11 cellular contexts compared by ENCODE assay signal in the genomic region with DNA sequence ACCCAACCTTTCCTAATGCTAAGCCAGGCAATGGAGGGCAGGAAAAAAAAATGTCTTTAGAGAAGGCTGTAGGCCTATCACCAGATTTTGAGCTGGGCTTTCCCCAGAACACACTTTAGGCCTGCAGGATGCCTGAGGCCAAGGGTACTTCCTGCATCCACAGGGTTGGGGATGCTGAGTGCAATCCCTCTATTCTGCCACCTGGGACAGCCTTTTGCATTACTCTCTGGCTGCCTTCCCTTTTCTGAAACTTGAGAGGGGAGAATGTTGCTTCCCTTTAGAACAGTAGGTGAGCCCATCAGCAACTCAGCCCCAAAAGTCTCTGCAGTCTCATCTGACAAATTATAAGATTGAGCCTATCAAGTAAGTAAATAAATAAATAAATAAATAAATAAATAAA.
DNase-seq lines count a peak whose midpoint lies in the region; ATAC-seq and TF ChIP-seq lines count a peak whose summit lies in the region.
"Had no signal": no experiment of that assay in that cellular context is flagged by ENCODE, and none has a peak within 500 bp of the region (broad histone marks: within the 10 kb centered on the region; RNA-seq: fewer than 3 reads in every experiment).

No MANE protein-coding gene starts in this region.

- DNase-seq in NCI-H1417 (lab: John Stamatoyannopoulos, UW): peak in 2 of 3 experiments; percentile 25 to 56
- no peak for DNase-seq in NCI-H1417 treated with DMSO at 0.1 percent for 48 hours (lab: John Stamatoyannopoulos, UW)
- peak; percentile 5 for DNase-seq in HK-2 (ENCODE audit: unreplicated experiment)
- peak; percentile 66 for DNase-seq in SK-MEL-5 (ENCODE audit: low read depth, low spot score)
- peak; percentile 11 for DNase-seq in kidney glomerular epithelial cell (lab: John Stamatoyannopoulos, UW)
- no peak for DNase-seq in T-cell
- DNase-seq in adrenal gland: no peak
- DNase-seq in activated CD4-positive, alpha-beta T cell treated with anti-CD3 and anti-CD28 coated beads, Interleukin-2, amount 10 ng/mL, durations not matched to agents 7 days and 5 days: no peak
- DNase-seq: activated CD4-positive, alpha-beta memory T cell treated with anti-CD3 and anti-CD28 coated beads, Interleukin-2, amount 10 ng/mL, durations not matched to agents 7 days and 5 days; effector CD8-positive, alpha-beta T cell had no signal

- CTCF ChIA-PET in T-cell (lab: Charles Lee): interaction anchor here in 1 of 2 donors (0.7 kb wide), 1 partner anchor 651 kb away, joined by 5 read pairs; no protein-coding TSS in a partner anchor
- CTCF ChIA-PET in activated CD4-positive, alpha-beta T cell treated with anti-CD3 and anti-CD28 coated beads, Interleukin-2, amount 10 ng/mL, durations not matched to agents 7 days and 5 days (lab: Charles Lee): no interaction called here

- in situ Hi-C loops in SK-MEL-5 (cut with HindIII; ENCODE audit: low pct_unique_long_range_greater_than_20kb, low sequenced_read_pairs): no loop called here

- no peaks in the 10 kb centered on the region for H3K27me3 ChIP-seq in adrenal gland

- no peaks in the 10 kb centered on the region for H3K9me3 ChIP-seq in adrenal gland (replicated peaks in 1 of 3)

- H3K4me3 Mint-ChIP-seq in T-cell: no peak overlapping the region
- no peak overlapping the region for H3K4me3 Mint-ChIP-seq in activated CD4-positive, alpha-beta T cell treated with anti-CD3 and anti-CD28 coated beads, Interleukin-2, amount 10 ng/mL, durations not matched to agents 7 days and 5 days
- H3K4me3 Mint-ChIP-seq: activated CD4-positive, alpha-beta memory T cell treated with anti-CD3 and anti-CD28 coated beads, Interleukin-2, amount 10 ng/mL, durations not matched to agents 7 days and 5 days; IgD-negative memory B cell had no signal

- POLR2A ChIA-PET in T-cell (lab: Charles Lee): no interaction called here
- POLR2A ChIA-PET in activated CD4-positive, alpha-beta T cell treated with anti-CD3 and anti-CD28 coated beads, Interleukin-2, amount 10 ng/mL, durations not matched to agents 7 days and 5 days (lab: Charles Lee): interaction anchor here (0.6 kb wide), 1 partner anchor 323 kb away, joined by 5 read pairs; no protein-coding TSS in a partner anchor

- no peak overlapping the region for H3K4me3 ChIP-seq in adrenal gland

- no peaks in the 10 kb centered on the region for H3K36me3 ChIP-seq in adrenal gland (replicated peaks in 1 of 2)

- H3K9me3 Mint-ChIP-seq in T-cell: peaks cover 0 to 2% (median 0%) of the 10 kb centered on the region in 3 donors
- no peaks in the 10 kb centered on the region for H3K9me3 Mint-ChIP-seq in activated CD4-positive, alpha-beta T cell treated with anti-CD3 and anti-CD28 coated beads, Interleukin-2, amount 10 ng/mL, durations not matched to agents 7 days and 5 days
- H3K9me3 Mint-ChIP-seq: activated CD4-positive, alpha-beta memory T cell treated with anti-CD3 and anti-CD28 coated beads, Interleukin-2, amount 10 ng/mL, durations not matched to agents 7 days and 5 days; IgD-negative memory B cell had no signal

- no peaks in the 10 kb centered on the region for H3K4me1 ChIP-seq in adrenal gland (replicated peaks in 1 of 2)

- no peak for ATAC-seq in T-cell (replicated peaks in 1 of 4)

- no peaks in the 10 kb centered on the region for H3K36me3 Mint-ChIP-seq in T-cell
- H3K36me3 Mint-ChIP-seq in activated CD4-positive, alpha-beta T cell treated with anti-CD3 and anti-CD28 coated beads, Interleukin-2, amount 10 ng/mL, durations not matched to agents 7 days and 5 days (ENCODE audit: low read depth): no peaks in the 10 kb centered on the region
- H3K36me3 Mint-ChIP-seq: IgD-negative memory B cell had no signal

- H3K27me3 Mint-ChIP-seq in T-cell: no peaks in the 10 kb centered on the region
- no peaks in the 10 kb centered on the region for H3K27me3 Mint-ChIP-seq in activated CD4-positive, alpha-beta T cell treated with anti-CD3 and anti-CD28 coated beads, Interleukin-2, amount 10 ng/mL, durations not matched to agents 7 days and 5 days
- H3K27me3 Mint-ChIP-seq: activated CD4-positive, alpha-beta memory T cell treated with anti-CD3 and anti-CD28 coated beads, Interleukin-2, amount 10 ng/mL, durations not matched to agents 7 days and 5 days; IgD-negative memory B cell had no signal

- no peak overlapping the region for H3K27ac Mint-ChIP-seq in T-cell
- no peak overlapping the region for H3K27ac Mint-ChIP-seq in activated CD4-positive, alpha-beta T cell treated with anti-CD3 and anti-CD28 coated beads, Interleukin-2, amount 10 ng/mL, durations not matched to agents 7 days and 5 days
- H3K27ac Mint-ChIP-seq: activated CD4-positive, alpha-beta memory T cell treated with anti-CD3 and anti-CD28 coated beads, Interleukin-2, amount 10 ng/mL, durations not matched to agents 7 days and 5 days; IgD-negative memory B cell had no signal

- intact Hi-C loops in adrenal gland (cut with DNase I): no loop called here

- no peaks in the 10 kb centered on the region for H3K4me1 Mint-ChIP-seq in T-cell
- no peaks in the 10 kb centered on the region for H3K4me1 Mint-ChIP-seq in activated CD4-positive, alpha-beta T cell treated with anti-CD3 and anti-CD28 coated beads, Interleukin-2, amount 10 ng/mL, durations not matched to agents 7 days and 5 days
- H3K4me1 Mint-ChIP-seq: activated CD4-positive, alpha-beta memory T cell treated with anti-CD3 and anti-CD28 coated beads, Interleukin-2, amount 10 ng/mL, durations not matched to agents 7 days and 5 days had no signal

- no peak overlapping the region for H3K27ac ChIP-seq in adrenal gland

- no peak for TF ChIP-seq POLR2A in adrenal gland (IDR thresholded peaks at IDR 0.05)

- no peak for TF ChIP-seq CTCF in adrenal gland (IDR thresholded peaks at IDR 0.05)

Comparison
In these comparisons a context has a peak if more than half of its experiments do, and no peak if none do; other contexts are left out.
1. DNase-seq: peak in NCI-H1417 (2 of 3), HK-2 (single experiment), SK-MEL-5 (single experiment) and kidney glomerular epithelial cell (single experiment); none in NCI-H1417 treated with DMSO at 0.1 percent for 48 hours (single experiment), T-cell (0 of 34), adrenal gland (0 of 7) and activated CD4-positive, alpha-beta T cell treated with anti-CD3 and anti-CD28 coated beads, Interleukin-2, amount 10 ng/mL, durations not matched to agents 7 days and 5 days (single experiment).